In genomic region chr4:25903905-25904747, GRCh38 we compare ENCODE assay signal across 14 cellular contexts.
DNase-seq lines count a peak whose midpoint lies in the region; ATAC-seq and TF ChIP-seq lines count a peak whose summit lies in the region.
"Had no signal": no experiment of that assay in that cellular context is flagged by ENCODE, and none has a peak within 500 bp of the region (broad histone marks: within the 10 kb centered on the region; RNA-seq: fewer than 3 reads in every experiment).

No MANE protein-coding gene starts in this region.

- H3K27ac ChIP-seq in SU-DHL-6 (ENCODE audit: low read depth, low read length): peak overlapping the region; percentile 50
- H3K27ac ChIP-seq: stomach had no signal

- no peaks in the 10 kb centered on the region for H3K79me2 ChIP-seq in SU-DHL-6 (ENCODE audit: insufficient read depth, low read length)

- ATAC-seq in HG02885 (IDR thresholded peaks at IDR 0.05; ENCODE audit: poor library complexity, unreplicated experiment) (peak; percentile 57), HG02759 (IDR thresholded peaks at IDR 0.05; ENCODE audit: unreplicated experiment) (no peak), GM21576 (IDR thresholded peaks at IDR 0.05; ENCODE audit: unreplicated experiment) (no peak)
- ATAC-seq: WTC11 had no signal

- H4K20me1 ChIP-seq in SU-DHL-6 (ENCODE audit: low read depth, low read length): no peaks in the 10 kb centered on the region

- no peaks in the 10 kb centered on the region for H3K36me3 ChIP-seq in SU-DHL-6 (ENCODE audit: low read length)
- H3K36me3 ChIP-seq: stomach had no signal

- H3F3A ChIP-seq in SU-DHL-6 (ENCODE audit: insufficient read depth): no peaks in the 10 kb centered on the region

- peaks cover 3% of the 10 kb centered on the region; the same call in 1 of the 2 replicates for H3K9me3 ChIP-seq in SU-DHL-6 (ENCODE audit: insufficient read depth, low read length)
- H3K9me3 ChIP-seq: stomach had no signal

- no peak overlapping the region for H2AFZ ChIP-seq in SU-DHL-6 (ENCODE audit: low read depth, low read length, severe bottlenecking)

- H3K27me3 ChIP-seq in SU-DHL-6 (ENCODE audit: low read length): no peaks in the 10 kb centered on the region
- H3K27me3 ChIP-seq: stomach had no signal

- no peaks in the 10 kb centered on the region for H3K9me2 ChIP-seq in SU-DHL-6 (replicated peaks; ENCODE audit: insufficient read depth, low read length)

- DNase-seq in NOMO-1 treated with DMSO at 0.1 percent for 48 hours (lab: John Stamatoyannopoulos, UW; ENCODE audit: unreplicated experiment) (peak; percentile 27), NOMO-1 (lab: John Stamatoyannopoulos, UW; ENCODE audit: unreplicated experiment in 2 of 2) (no peak), superior temporal gyrus (ENCODE audit: extremely low spot score) (peak; percentile 27), OCI-M2 (lab: John Stamatoyannopoulos, UW; ENCODE audit: unreplicated experiment) (no peak)
- DNase-seq: activated T-cell treated with anti-CD3 and anti-CD28 coated beads, Interleukin-2, amount 50 U/mL, for 1 hour; effector memory CD4-positive, alpha-beta T cell; NCI-H345; stimulated activated CD4-positive, alpha-beta T cell treated with anti-CD3 and anti-CD28 coated beads, Interleukin-2, amount 100 ng/mL, for 48 hours; stomach had no signal

- H3K9ac ChIP-seq in SU-DHL-6 (ENCODE audit: low read length): no peak overlapping the region

- H3K4me2 ChIP-seq in SU-DHL-6 (ENCODE audit: low read depth, low read length, poor library complexity, severe bottlenecking): peak overlapping the region; percentile 16

- no peak overlapping the region for H3K4me3 ChIP-seq in SU-DHL-6 (ENCODE audit: insufficient read depth, low read length, poor library complexity, severe bottlenecking)
- H3K4me3 ChIP-seq: stomach had no signal

- TF ChIP-seq CTCF in SU-DHL-6 (IDR thresholded peaks at IDR 0.05; ENCODE audit: insufficient read depth, low read length, poor library complexity, severe bottlenecking): no peak

Comparison
In these comparisons a context has a peak if more than half of its experiments do, and no peak if none do; other contexts are left out.
1. DNase-seq: peak in NOMO-1 treated with DMSO at 0.1 percent for 48 hours (single experiment) and superior temporal gyrus (single experiment); none in NOMO-1 (0 of 2) and OCI-M2 (single experiment).